In the genomic region with DNA sequence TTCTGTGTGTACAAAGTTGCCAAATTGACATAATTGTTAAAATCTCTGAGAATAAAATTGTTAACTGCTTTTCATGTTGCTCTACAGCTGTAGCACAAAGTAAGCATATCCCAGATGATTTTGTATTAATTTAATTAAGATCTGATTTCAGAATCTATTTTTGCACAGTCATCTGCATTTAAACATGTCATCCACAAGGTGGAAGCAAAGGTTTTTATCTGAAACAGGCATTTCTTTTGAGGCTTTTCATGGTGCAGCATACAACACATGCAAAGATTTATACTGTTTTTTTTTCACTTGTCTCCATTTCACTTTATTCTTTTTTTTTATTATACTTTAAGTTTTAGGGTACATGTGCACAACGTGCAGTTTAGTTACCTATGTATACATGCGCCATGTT, we compare ENCODE assay signal across 11 cellular contexts. TPM values are rescaled to one million over a fixed set of nuclear protein-coding genes. Genes with fewer than 3 reads are reported as not detected.
DNase-seq lines count a peak whose midpoint lies in the region; ATAC-seq, FAIRE-seq and TF ChIP-seq lines count a peak whose summit lies in the region.
"Had no signal": no experiment of that assay in that cellular context is flagged by ENCODE, and none has a peak within 500 bp of the region (broad histone marks: within the 10 kb centered on the region; RNA-seq: fewer than 3 reads in every experiment).

No MANE protein-coding gene starts in this region.

- WGBS in K562 (ENCODE audit: insufficient coverage, low coverage, missing lambda C conversion rate) = 36% methylated on average over 2 of the region's 2 CpGs
- no CpG with 5 or more reads among the region's 2 CpGs for WGBS in mesendoderm (ENCODE audit: extremely low coverage, insufficient coverage, low lambda C conversion rate)
- 61 to 81% methylated on average over 2 of the region's 2 CpGs for WGBS in sigmoid colon, 2 donors

- H3K9me1 ChIP-seq in K562 (ENCODE audit: control insufficient read depth, insufficient read depth, low read length) = no peaks in the 10 kb centered on the region

- H3K36me3 Mint-ChIP-seq in activated CD4-positive, alpha-beta T cell treated with anti-CD3 and anti-CD28 coated beads for 36 hours (ENCODE audit: low read depth) = no peaks in the 10 kb centered on the region

- no peak for TF ChIP-seq POLR2A in K562 (conservative IDR thresholded peaks at IDR 0.05)
- TF ChIP-seq POLR2A in sigmoid colon (IDR thresholded peaks at IDR 0.05) = no peak

- no peak overlapping the region for H3K4ac ChIP-seq in mesendoderm (ENCODE audit: low read depth, low read length)

- H3K4me1 ChIP-seq in K562 (replicated peaks in 1 of 2; ENCODE audit: control insufficient read depth in 2 of 2, insufficient read depth in 2 of 2, low read length in 2 of 2) (no peaks in the 10 kb centered on the region), mesendoderm (ENCODE audit: control insufficient read depth, low read depth, low read length) (no peaks in the 10 kb centered on the region), sigmoid colon (no peaks in the 10 kb centered on the region)
- H3K4me1 ChIP-seq: HAP-1 had no signal

- no peak overlapping the region for H4K5ac ChIP-seq in mesendoderm (ENCODE audit: low read length)

- no peaks in the 10 kb centered on the region for H3K36me3 ChIP-seq in K562 (ENCODE audit: control insufficient read depth, insufficient read depth, low read length)
- no peaks in the 10 kb centered on the region for H3K36me3 ChIP-seq in mesendoderm (ENCODE audit: control insufficient read depth, insufficient read depth, low read length)
- H3K36me3 ChIP-seq in sigmoid colon = no peaks in the 10 kb centered on the region
- H3K36me3 ChIP-seq: HAP-1 had no signal

- H3K9ac ChIP-seq in K562 (ENCODE audit: insufficient read depth in 1 of 2, low read depth in 2 of 2, low read length in 2 of 2) (no peak overlapping the region), mesendoderm (ENCODE audit: low read length) (no peak overlapping the region)

- H3K23ac ChIP-seq in mesendoderm (ENCODE audit: low read length) = no peak overlapping the region

- H2AK5ac ChIP-seq in mesendoderm (ENCODE audit: low read length) = no peak overlapping the region

- no TSS peak for BruUV-seq in K562 (replicated peaks; lab: Mats Ljungman, UMichigan)

- H3K27ac ChIP-seq in K562 (ENCODE audit: extremely low read depth, low read depth, low read length) (no peak overlapping the region), mesendoderm (ENCODE audit: low read depth, low read length) (no peak overlapping the region), sigmoid colon (no peak overlapping the region)

- no peak overlapping the region for H2BK120ac ChIP-seq in mesendoderm (ENCODE audit: low read depth, low read length)

- POLR2A ChIA-PET in K562 (lab: Yijun Ruan, JAX) = no interaction called here
- POLR2A ChIA-PET in activated CD4-positive, alpha-beta T cell treated with anti-CD3 and anti-CD28 coated beads for 36 hours (lab: Charles Lee) = no interaction called here

- TF ChIP-seq EP300 in K562 (IDR thresholded peaks at IDR 0.05; ENCODE audit: low read length) (no peak), sigmoid colon (IDR thresholded peaks at IDR 0.05) (no peak)

- no peak overlapping the region for H3K4me3 Mint-ChIP-seq in activated CD4-positive, alpha-beta T cell treated with anti-CD3 and anti-CD28 coated beads for 36 hours

- intact Hi-C loops in K562 (cut with micrococcal nuclease) = loop anchor here (2.0 to 5.0 kb wide), 2 partner anchors 208 to 570 kb away; no protein-coding TSS in a partner anchor
- intact Hi-C loops in sigmoid colon (cut with DNase I) = no loop called here
- intact Hi-C loops in activated CD4-positive, alpha-beta T cell treated with anti-CD3 and anti-CD28 coated beads for 36 hours (cut with DNase I, micrococcal nuclease) = loop anchor here in 1 of 2 experiments (5.0 kb wide), 1 partner anchor 570 kb away; no protein-coding TSS in a partner anchor

- peaks cover 8% of the 10 kb centered on the region for H3K9me3 Mint-ChIP-seq in activated CD4-positive, alpha-beta T cell treated with anti-CD3 and anti-CD28 coated beads for 36 hours (ENCODE audit: low read depth)

- H2BK15ac ChIP-seq in mesendoderm (replicated peaks; ENCODE audit: low read depth) = no peak overlapping the region

- CTCF ChIA-PET in K562 (lab: Yijun Ruan, JAX; ENCODE audit: low intra/inter-chr PET ratio) = interaction anchor here (0.6 to 1.9 kb wide), 4 partner anchors 209 to 1286 kb away, joined by 3 to 6 read pairs (median 4); no protein-coding TSS in a partner anchor
- CTCF ChIA-PET in activated CD4-positive, alpha-beta T cell treated with anti-CD3 and anti-CD28 coated beads for 36 hours (lab: Charles Lee) = no interaction called here

- ATAC-seq in K562 = no peak
- ATAC-seq in activated CD4-positive, alpha-beta T cell treated with anti-CD3 and anti-CD28 coated beads for 36 hours = no peak
- ATAC-seq in GM18858 (IDR thresholded peaks at IDR 0.05; ENCODE audit: unreplicated experiment) = no peak

- H3K4me1 Mint-ChIP-seq in activated CD4-positive, alpha-beta T cell treated with anti-CD3 and anti-CD28 coated beads for 36 hours = no peaks in the 10 kb centered on the region

- H3K18ac ChIP-seq in mesendoderm (ENCODE audit: low read length) = no peak overlapping the region

- H3K9me3 ChIP-seq in K562 (replicated peaks; ENCODE audit: control insufficient read depth, insufficient read depth, low read depth, low read length) (no peaks in the 10 kb centered on the region), sigmoid colon (no peaks in the 10 kb centered on the region)
- H3K9me3 ChIP-seq: HAP-1 had no signal

- H2BK5ac ChIP-seq in mesendoderm (ENCODE audit: low read length) = no peak overlapping the region

- DNase-seq in DMS153 treated with DMSO at 0.1 percent for 48 hours (lab: John Stamatoyannopoulos, UW; ENCODE audit: unreplicated experiment) = peak; percentile 16
- DNase-seq in LNCaP clone FGC (ENCODE audit: low read depth) = peak; percentile 15
- peak; percentile 9 to 21 (median 16) for DNase-seq in K562 (ENCODE audit: extremely low read depth in 1 of 4, low spot score in 3 of 4)
- DNase-seq in mesendoderm = peak; percentile 64
- no peak for DNase-seq in stimulated activated naive CD4-positive, alpha-beta T cell (lab: John Stamatoyannopoulos, UW)
- no peak for DNase-seq in sigmoid colon
- no peak for DNase-seq in activated CD4-positive, alpha-beta T cell treated with anti-CD3 and anti-CD28 coated beads for 36 hours

- H3K4me2 ChIP-seq in K562 (ENCODE audit: insufficient read depth, low read length) (no peak overlapping the region), mesendoderm (ENCODE audit: low read length) (no peak overlapping the region)

- H3K27ac Mint-ChIP-seq in activated CD4-positive, alpha-beta T cell treated with anti-CD3 and anti-CD28 coated beads for 36 hours = no peak overlapping the region

- H3K27me3 ChIP-seq in K562 (ENCODE audit: control insufficient read depth in 2 of 2, insufficient read depth in 2 of 2, low read length in 2 of 2) (peaks cover 0 to 9% of the 10 kb centered on the region in 2 experiments; a peak in 2 of 5 replicates), mesendoderm (ENCODE audit: insufficient read depth, low read length, poor library complexity) (no peaks in the 10 kb centered on the region), sigmoid colon (no peaks in the 10 kb centered on the region)

- H2AFZ ChIP-seq in K562 (ENCODE audit: low read depth, low read length) = no peak overlapping the region

- H3K27me3 Mint-ChIP-seq in activated CD4-positive, alpha-beta T cell treated with anti-CD3 and anti-CD28 coated beads for 36 hours = peaks cover 5% of the 10 kb centered on the region

- in situ Hi-C loops in K562 (cut with MboI) = loop anchor here (25.0 kb wide), 1 partner anchor 1280 kb away; no protein-coding TSS in a partner anchor

- TF ChIP-seq RAD21 in K562 (CRISPR knock-in tag; conservative IDR thresholded peaks at IDR 0.05 in 1 of 2, IDR thresholded peaks at IDR 0.05 in 1 of 2) = peak; percentile 77 to 78

- H4K20me1 ChIP-seq in K562 (replicated peaks; ENCODE audit: control insufficient read depth, insufficient read depth, low read length) = no peaks in the 10 kb centered on the region

- H3K79me2 ChIP-seq in K562 (ENCODE audit: control insufficient read depth, insufficient read depth, low read length) (no peaks in the 10 kb centered on the region), mesendoderm (ENCODE audit: control insufficient read depth, insufficient read depth, low read length) (no peaks in the 10 kb centered on the region)

- FAIRE-seq in K562 (lab: Jason Lieb, UNC) = no peak
- FAIRE-seq: keratinocyte had no signal

- no peak overlapping the region for H3K56ac ChIP-seq in mesendoderm (ENCODE audit: low read length)

- no peak overlapping the region for H3K4me3 ChIP-seq in LNCaP clone FGC (ENCODE audit: low read depth, low read length)
- H3K4me3 ChIP-seq in K562 = no peak overlapping the region
- H3K4me3 ChIP-seq in mesendoderm (ENCODE audit: low read length) = no peak overlapping the region
- H3K4me3 ChIP-seq in sigmoid colon = no peak overlapping the region
- H3K4me3 ChIP-seq: HAP-1 had no signal

- no peak overlapping the region for H4K8ac ChIP-seq in mesendoderm (ENCODE audit: low read depth, low read length)

- H3K79me1 ChIP-seq in mesendoderm (ENCODE audit: low read length) = no peaks in the 10 kb centered on the region

- TF ChIP-seq CTCF in LNCaP clone FGC (IDR thresholded peaks at IDR 0.05; ENCODE audit: control insufficient read depth, extremely low read depth, insufficient read depth) = peak; percentile 69
- peak in 2 of 3 experiments; percentile 41 to 66; a peak in 3 of 6 replicates for TF ChIP-seq CTCF in K562 (IDR thresholded peaks at IDR 0.05 in 2 of 3, conservative IDR thresholded peaks at IDR 0.05 in 1 of 3; ENCODE audit: insufficient read depth in 2 of 3, low read depth in 1 of 3, low read length in 3 of 3)
- TF ChIP-seq CTCF in sigmoid colon (IDR thresholded peaks at IDR 0.05) = no peak

RNA-seq across cellular contexts. Expression of gene GC, which starts 51.2 kb away (rescaled TPM):
- total RNA-seq in K562 (2011; cell fraction: chromatin; rRNA removed; ENCODE audit: low replicate concordance) = not detected in 2 replicates
- total RNA-seq in K562 (2011; cell fraction: nucleolus; rRNA removed) = not detected in 2 replicates
- total RNA-seq in K562 (2011; cell fraction: nucleoplasm; rRNA removed) = not detected in 2 replicates
- total RNA-seq in K562 (2014; rRNA removed) (not detected in 2 replicates), K562 (2014; rRNA removed; fragmentation: Illumina TruSeq; extraction: Trizol) (not detected in 2 replicates), K562 (2015; rRNA removed; fragmentation: Illumina TruSeq; extraction: Trizol) (not detected in 2 replicates), K562 (2021) (0.44 and 1.3 TPM in 2 replicates), sigmoid colon (not detected)
- polyA plus RNA-seq in K562 (2011; rRNA removed) (not detected in 2 replicates), K562 (2014; fragmentation: Illumina TruSeq; extraction: Trizol) (not detected in 2 replicates), K562 (2014; fragmentation: Nextera tagmentation; extraction: Ambion mirVana) (not detected), K562 (2014; rRNA removed) (not detected in 2 replicates), sigmoid colon (not detected)
- not detected in 2 replicates for polyA plus RNA-seq in K562 (2011; cell fraction: cytosol; rRNA removed)
- polyA plus RNA-seq in K562 (2011; cell fraction: nucleus; rRNA removed) = not detected in 2 replicates
- not detected in 2 replicates for polyA plus RNA-seq in K562 (2012)
- not detected in 2 replicates for polyA minus RNA-seq in K562 (2011; rRNA and poly(A)+ RNA removed)
- polyA minus RNA-seq in K562 (2011; cell fraction: cytosol; rRNA and poly(A)+ RNA removed) = not detected in 2 replicates
- polyA minus RNA-seq in K562 (2011; cell fraction: nucleus; rRNA and poly(A)+ RNA removed) = not detected in 2 replicates
- polyA plus RNA-seq in mesendoderm (2013, experiment 1 of 2) = 0.06 TPM
- 0.10 TPM for polyA plus RNA-seq in mesendoderm (2013, experiment 2 of 2)
- total RNA-seq in activated CD4-positive, alpha-beta T cell treated with anti-CD3 and anti-CD28 coated beads for 36 hours = not detected
- total RNA-seq: subcutaneous adipose tissue had no signal
- polyA plus RNA-seq: keratinocyte had no signal

Comparison
In these comparisons a context has a peak if more than half of its experiments do, and no peak if none do; other contexts are left out.
1. DNase-seq: peak in DMS153 treated with DMSO at 0.1 percent for 48 hours (single experiment), LNCaP clone FGC (single experiment), K562 (4 of 4) and mesendoderm (single experiment); none in stimulated activated naive CD4-positive, alpha-beta T cell (0 of 6), sigmoid colon (single experiment) and activated CD4-positive, alpha-beta T cell treated with anti-CD3 and anti-CD28 coated beads for 36 hours (single experiment).
2. CTCF ChIP-seq: peak in LNCaP clone FGC (single experiment) and K562 (2 of 3); none in sigmoid colon (0 of 4).